In genomic region chr5:133814152-133814551, GRCh38 we compare ENCODE assay signal across 20 cellular contexts.
"Had no signal": no experiment of that assay in that cellular context is flagged by ENCODE, and none has a peak within 500 bp of the region (broad histone marks: within the 10 kb centered on the region; RNA-seq: fewer than 3 reads in every experiment).

No MANE protein-coding gene starts in this region.

- H3K4me3 Mint-ChIP-seq: activated CD4-positive, alpha-beta T cell treated with anti-CD3 and anti-CD28 coated beads, Interleukin-2, amount 10 ng/mL, durations not matched to agents 7 days and 5 days; activated CD8-positive, alpha-beta T cell treated with anti-CD3 and anti-CD28 coated beads, Interleukin-2, amount 10 ng/mL, durations not matched to agents 7 days and 5 days; activated naive CD4-positive, alpha-beta T cell treated with anti-CD3 and anti-CD28 coated beads, Interleukin-2, amount 10 ng/mL, durations not matched to agents 7 days and 5 days; dendritic cell treated with granulocyte-macrophage colony-stimulating factor and Interleukin-4, amounts not matched to agents 40 ng/mL and 50 ng/mL, for 4 days; effector memory CD8-positive, alpha-beta T cell; naive thymus-derived CD8-positive, alpha-beta T cell; stimulated activated memory B cell treated with anti-CD40 and anti-IgM and Interleukin-4, amounts not matched to agents 10 μg/mL and 1 μg/mL and 100 μg/mL, for 72 hours; type B pancreatic cell had no signal

- H3K9me3 Mint-ChIP-seq: activated CD4-positive, alpha-beta T cell treated with anti-CD3 and anti-CD28 coated beads, Interleukin-2, amount 10 ng/mL, durations not matched to agents 7 days and 5 days; activated naive CD4-positive, alpha-beta T cell treated with anti-CD3 and anti-CD28 coated beads, Interleukin-2, amount 10 ng/mL, durations not matched to agents 7 days and 5 days; dendritic cell treated with granulocyte-macrophage colony-stimulating factor and Interleukin-4, amounts not matched to agents 40 ng/mL and 50 ng/mL, for 4 days; effector memory CD8-positive, alpha-beta T cell; naive thymus-derived CD8-positive, alpha-beta T cell; type B pancreatic cell had no signal

- ATAC-seq: activated CD8-positive, alpha-beta T cell treated with anti-CD3 and anti-CD28 coated beads, Interleukin-2, amount 10 ng/mL, durations not matched to agents 7 days and 5 days; effector memory CD8-positive, alpha-beta T cell; heart right ventricle; naive thymus-derived CD8-positive, alpha-beta T cell; psoas muscle; right cardiac atrium; stimulated activated memory B cell treated with anti-CD40 and anti-IgM and Interleukin-4, amounts not matched to agents 10 μg/mL and 1 μg/mL and 100 μg/mL, for 72 hours had no signal

- H3K4me3 ChIP-seq: ascending aorta, heart right ventricle, ovary, psoas muscle, skin epidermis, testis had no signal

- H3K27ac ChIP-seq: ascending aorta, heart right ventricle, ovary, psoas muscle, testis had no signal

- H3K27ac Mint-ChIP-seq: activated CD4-positive, alpha-beta T cell treated with anti-CD3 and anti-CD28 coated beads, Interleukin-2, amount 10 ng/mL, durations not matched to agents 7 days and 5 days; activated CD8-positive, alpha-beta T cell treated with anti-CD3 and anti-CD28 coated beads, Interleukin-2, amount 10 ng/mL, durations not matched to agents 7 days and 5 days; activated naive CD4-positive, alpha-beta T cell treated with anti-CD3 and anti-CD28 coated beads, Interleukin-2, amount 10 ng/mL, durations not matched to agents 7 days and 5 days; dendritic cell treated with granulocyte-macrophage colony-stimulating factor and Interleukin-4, amounts not matched to agents 40 ng/mL and 50 ng/mL, for 4 days; effector memory CD8-positive, alpha-beta T cell; naive thymus-derived CD8-positive, alpha-beta T cell; stimulated activated memory B cell treated with anti-CD40 and anti-IgM and Interleukin-4, amounts not matched to agents 10 μg/mL and 1 μg/mL and 100 μg/mL, for 72 hours; type B pancreatic cell had no signal

- DNase-seq: activated CD4-positive, alpha-beta T cell treated with anti-CD3 and anti-CD28 coated beads, Interleukin-2, amount 10 ng/mL, durations not matched to agents 7 days and 5 days; activated CD8-positive, alpha-beta T cell treated with anti-CD3 and anti-CD28 coated beads, Interleukin-2, amount 10 ng/mL, durations not matched to agents 7 days and 5 days; activated effector memory CD4-positive, alpha-beta T cell treated with Interleukin-2 at 50 U/mL for 16 hours; activated naive CD4-positive, alpha-beta T cell treated with anti-CD3 and anti-CD28 coated beads, Interleukin-2, amount 10 ng/mL, durations not matched to agents 7 days and 5 days; activated T-cell treated with anti-CD3 and anti-CD28 coated beads, Interleukin-2, amount 50 U/mL, for 48 hours; effector memory CD8-positive, alpha-beta T cell; heart right ventricle; mesenchymal stem cell; naive thymus-derived CD8-positive, alpha-beta T cell; ovary; psoas muscle; right cardiac atrium; stimulated activated CD4-positive, alpha-beta T cell treated with anti-CD3 and anti-CD28 coated beads, Interleukin-4, amount 100 ng/mL, for 24 hours; T1000 had no signal

- H3K36me3 Mint-ChIP-seq: activated naive CD4-positive, alpha-beta T cell treated with anti-CD3 and anti-CD28 coated beads, Interleukin-2, amount 10 ng/mL, durations not matched to agents 7 days and 5 days; naive thymus-derived CD8-positive, alpha-beta T cell; stimulated activated memory B cell treated with anti-CD40 and anti-IgM and Interleukin-4, amounts not matched to agents 10 μg/mL and 1 μg/mL and 100 μg/mL, for 72 hours; type B pancreatic cell had no signal

- H3K9me3 ChIP-seq: ascending aorta, heart right ventricle, ovary, psoas muscle, testis had no signal

- H3K36me3 ChIP-seq: ascending aorta, heart right ventricle, ovary had no signal

- H3K27me3 ChIP-seq: ascending aorta, ovary, testis had no signal

- H3K4me1 Mint-ChIP-seq: stimulated activated memory B cell treated with anti-CD40 and anti-IgM and Interleukin-4, amounts not matched to agents 10 μg/mL and 1 μg/mL and 100 μg/mL, for 72 hours had no signal
